ENCODE assay signal across 2 cellular contexts in the genomic region with DNA sequence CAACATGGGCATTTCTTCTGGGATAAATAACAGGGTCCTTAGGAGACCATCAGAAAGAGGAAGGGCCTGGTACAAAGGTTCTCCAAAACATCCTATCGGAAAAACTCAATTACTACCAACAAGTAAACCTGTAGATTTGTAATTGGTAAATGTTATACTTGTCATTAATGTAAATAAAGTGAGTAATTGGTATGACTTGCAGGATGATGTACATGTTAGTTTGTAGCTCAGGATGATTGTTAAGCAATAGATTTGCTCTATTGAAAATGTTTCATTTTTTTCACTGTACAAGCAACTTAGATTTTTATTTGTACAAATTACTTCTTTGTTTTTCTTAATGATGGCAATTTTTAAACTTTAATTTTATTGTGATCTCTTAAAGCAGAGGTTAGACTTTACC.
TF ChIP-seq lines count a peak whose summit lies in the region.

No MANE protein-coding gene starts in this region.

TF ChIP-seq in IMR-90, 13 proteins besides CTCF, POLR2A, EP300 and RAD21:
- TF ChIP-seq, protein P1, sequence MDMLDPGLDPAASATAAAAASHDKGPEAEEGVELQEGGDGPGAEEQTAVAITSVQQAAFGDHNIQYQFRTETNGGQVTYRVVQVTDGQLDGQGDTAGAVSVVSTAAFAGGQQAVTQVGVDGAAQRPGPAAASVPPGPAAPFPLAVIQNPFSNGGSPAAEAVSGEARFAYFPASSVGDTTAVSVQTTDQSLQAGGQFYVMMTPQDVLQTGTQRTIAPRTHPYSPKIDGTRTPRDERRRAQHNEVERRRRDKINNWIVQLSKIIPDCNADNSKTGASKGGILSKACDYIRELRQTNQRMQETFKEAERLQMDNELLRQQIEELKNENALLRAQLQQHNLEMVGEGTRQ (IDR thresholded peaks at IDR 0.05; ENCODE audit: low read depth, low read length), result no peak
- TF ChIP-seq CEBPB (IDR thresholded peaks at IDR 0.05; ENCODE audit: low read depth, low read length) (peak; percentile 14; the same call in 1 of the 2 replicates), RFX5 (IDR thresholded peaks at IDR 0.05; ENCODE audit: low read depth, low read length) (no peak), MAZ (IDR thresholded peaks at IDR 0.05; ENCODE audit: borderline replicate concordance, low read depth, low read length) (no peak), MXI1 (IDR thresholded peaks at IDR 0.05; ENCODE audit: borderline replicate concordance, low read depth, low read length) (no peak)
- TF ChIP-seq, protein P2, sequence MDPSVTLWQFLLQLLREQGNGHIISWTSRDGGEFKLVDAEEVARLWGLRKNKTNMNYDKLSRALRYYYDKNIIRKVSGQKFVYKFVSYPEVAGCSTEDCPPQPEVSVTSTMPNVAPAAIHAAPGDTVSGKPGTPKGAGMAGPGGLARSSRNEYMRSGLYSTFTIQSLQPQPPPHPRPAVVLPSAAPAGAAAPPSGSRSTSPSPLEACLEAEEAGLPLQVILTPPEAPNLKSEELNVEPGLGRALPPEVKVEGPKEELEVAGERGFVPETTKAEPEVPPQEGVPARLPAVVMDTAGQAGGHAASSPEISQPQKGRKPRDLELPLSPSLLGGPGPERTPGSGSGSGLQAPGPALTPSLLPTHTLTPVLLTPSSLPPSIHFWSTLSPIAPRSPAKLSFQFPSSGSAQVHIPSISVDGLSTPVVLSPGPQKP (IDR thresholded peaks at IDR 0.05; ENCODE audit: borderline replicate concordance, low read depth, low read length), result no peak

TF ChIP-seq in GM12878, 131 proteins besides CTCF, POLR2A, EP300 and RAD21:
- TF ChIP-seq CHD2 (IDR thresholded peaks at IDR 0.05; ENCODE audit: borderline replicate concordance, low read depth, low read length) (no peak), BHLHE40 (IDR thresholded peaks at IDR 0.05; ENCODE audit: borderline replicate concordance in 1 of 2, low read depth in 2 of 2, low read length in 1 of 2) (no peak), MEF2A (IDR thresholded peaks at IDR 0.05; ENCODE audit: insufficient read depth, low read depth, low read length) (no peak), ZNF217 (IDR thresholded peaks at IDR 0.05) (no peak), FOXK2 (IDR thresholded peaks at IDR 0.05) (no peak), FOS (IDR thresholded peaks at IDR 0.05; ENCODE audit: borderline replicate concordance, extremely low read depth, insufficient read length) (no peak), ZNF274 (IDR thresholded peaks at IDR 0.05; ENCODE audit: insufficient read depth, insufficient read length) (no peak), MXI1 (IDR thresholded peaks at IDR 0.05; ENCODE audit: low read depth, low read length) (no peak), ZNF207 (IDR thresholded peaks at IDR 0.05; ENCODE audit: borderline replicate concordance) (no peak), IKZF1 (conservative IDR thresholded peaks at IDR 0.05) (no peak), RBBP5 (conservative IDR thresholded peaks at IDR 0.05) (no peak)
- TF ChIP-seq, protein P3, sequence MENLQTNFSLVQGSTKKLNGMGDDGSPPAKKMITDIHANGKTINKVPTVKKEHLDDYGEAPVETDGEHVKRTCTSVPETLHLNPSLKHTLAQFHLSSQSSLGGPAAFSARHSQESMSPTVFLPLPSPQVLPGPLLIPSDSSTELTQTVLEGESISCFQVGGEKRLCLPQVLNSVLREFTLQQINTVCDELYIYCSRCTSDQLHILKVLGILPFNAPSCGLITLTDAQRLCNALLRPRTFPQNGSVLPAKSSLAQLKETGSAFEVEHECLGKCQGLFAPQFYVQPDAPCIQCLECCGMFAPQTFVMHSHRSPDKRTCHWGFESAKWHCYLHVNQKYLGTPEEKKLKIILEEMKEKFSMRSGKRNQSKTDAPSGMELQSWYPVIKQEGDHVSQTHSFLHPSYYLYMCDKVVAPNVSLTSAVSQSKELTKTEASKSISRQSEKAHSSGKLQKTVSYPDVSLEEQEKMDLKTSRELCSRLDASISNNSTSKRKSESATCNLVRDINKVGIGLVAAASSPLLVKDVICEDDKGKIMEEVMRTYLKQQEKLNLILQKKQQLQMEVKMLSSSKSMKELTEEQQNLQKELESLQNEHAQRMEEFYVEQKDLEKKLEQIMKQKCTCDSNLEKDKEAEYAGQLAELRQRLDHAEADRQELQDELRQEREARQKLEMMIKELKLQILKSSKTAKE (IDR thresholded peaks at IDR 0.05; ENCODE audit: low read depth, poor library complexity, severe bottlenecking), result no peak
- TF ChIP-seq, protein P1 (IDR thresholded peaks at IDR 0.05; ENCODE audit: borderline replicate concordance, low read depth, low read length), result no peak
- TF ChIP-seq, protein P4, sequence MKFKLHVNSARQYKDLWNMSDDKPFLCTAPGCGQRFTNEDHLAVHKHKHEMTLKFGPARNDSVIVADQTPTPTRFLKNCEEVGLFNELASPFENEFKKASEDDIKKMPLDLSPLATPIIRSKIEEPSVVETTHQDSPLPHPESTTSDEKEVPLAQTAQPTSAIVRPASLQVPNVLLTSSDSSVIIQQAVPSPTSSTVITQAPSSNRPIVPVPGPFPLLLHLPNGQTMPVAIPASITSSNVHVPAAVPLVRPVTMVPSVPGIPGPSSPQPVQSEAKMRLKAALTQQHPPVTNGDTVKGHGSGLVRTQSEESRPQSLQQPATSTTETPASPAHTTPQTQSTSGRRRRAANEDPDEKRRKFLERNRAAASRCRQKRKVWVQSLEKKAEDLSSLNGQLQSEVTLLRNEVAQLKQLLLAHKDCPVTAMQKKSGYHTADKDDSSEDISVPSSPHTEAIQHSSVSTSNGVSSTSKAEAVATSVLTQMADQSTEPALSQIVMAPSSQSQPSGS (IDR thresholded peaks at IDR 0.05; ENCODE audit: low read length), result no peak
